In the genomic region with DNA sequence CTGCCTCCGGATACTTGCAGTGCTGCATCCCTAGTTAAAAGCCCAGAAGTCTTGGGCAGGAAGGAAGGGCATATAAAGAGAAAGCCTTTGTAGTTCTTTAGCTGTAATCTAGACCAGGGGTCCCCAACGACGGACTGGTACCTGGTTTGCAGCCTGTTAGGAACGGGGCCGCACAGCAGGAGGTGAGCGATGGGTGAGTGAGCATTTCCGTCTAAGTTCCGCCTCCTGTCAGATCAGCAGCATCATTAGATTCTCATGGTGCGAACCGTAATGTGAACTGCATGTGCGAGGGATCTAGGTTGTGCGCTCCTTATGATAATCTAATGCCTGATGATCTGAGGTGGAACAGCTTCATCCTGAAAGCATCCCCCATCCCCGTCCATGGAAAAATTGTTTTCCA, we compare ENCODE assay signal across 9 cellular contexts. TPM values are rescaled to one million over a fixed set of nuclear protein-coding genes. Genes with fewer than 3 reads are reported as not detected.
DNase-seq lines count a peak whose midpoint lies in the region; ATAC-seq and TF ChIP-seq lines count a peak whose summit lies in the region.
"Had no signal": no experiment of that assay in that cellular context is flagged by ENCODE, and none has a peak within 500 bp of the region (broad histone marks: within the 10 kb centered on the region; RNA-seq: fewer than 3 reads in every experiment).

No MANE protein-coding gene starts in this region.

- H3K27me3 ChIP-seq in CD4-positive, CD25-positive, alpha-beta regulatory T cell (ENCODE audit: control insufficient read depth, insufficient read depth, low read length): no peaks in the 10 kb centered on the region
- H3K27me3 ChIP-seq in HCT116 (ENCODE audit: insufficient read depth, low read length): no peaks in the 10 kb centered on the region

- intact Hi-C loops in HCT116 (cut with micrococcal nuclease): loop anchor here (2.0 to 5.0 kb wide), 3 partner anchors 167 to 478 kb away; no protein-coding TSS in a partner anchor

- peaks cover 24 to 44% (median 38%) of the 10 kb centered on the region in 4 donors for H3K4me1 Mint-ChIP-seq in CD4-positive, CD25-positive, alpha-beta regulatory T cell
- H3K4me1 Mint-ChIP-seq in brain: peaks cover 67% of the 10 kb centered on the region
- H3K4me1 Mint-ChIP-seq in naive thymus-derived CD8-positive, alpha-beta T cell: peaks cover 14 to 40% (median 37%) of the 10 kb centered on the region in 4 donors

- peaks cover 23% of the 10 kb centered on the region for H3K36me3 Mint-ChIP-seq in CD4-positive, CD25-positive, alpha-beta regulatory T cell
- peaks cover 32% of the 10 kb centered on the region for H3K36me3 Mint-ChIP-seq in brain
- H3K36me3 Mint-ChIP-seq in naive thymus-derived CD8-positive, alpha-beta T cell: peaks cover 17 to 19% (median 19%) of the 10 kb centered on the region in 3 donors

- BruUV-seq in HCT116 (replicated peaks; lab: Mats Ljungman, UMichigan): no TSS peak

- no peak for ATAC-seq in CD4-positive, CD25-positive, alpha-beta regulatory T cell (ENCODE audit: low read depth in 2 of 2)
- ATAC-seq in HCT116: no peak
- ATAC-seq in naive thymus-derived CD8-positive, alpha-beta T cell: no peak
- ATAC-seq in GM21786 (IDR thresholded peaks at IDR 0.05; ENCODE audit: unreplicated experiment): no peak
- ATAC-seq in GM18520 (IDR thresholded peaks at IDR 0.05; ENCODE audit: unreplicated experiment): no peak

- peaks cover 6% of the 10 kb centered on the region for H3K27me3 Mint-ChIP-seq in CD4-positive, CD25-positive, alpha-beta regulatory T cell
- peaks cover 8% of the 10 kb centered on the region for H3K27me3 Mint-ChIP-seq in brain
- no peaks in the 10 kb centered on the region for H3K27me3 Mint-ChIP-seq in naive thymus-derived CD8-positive, alpha-beta T cell

- POLR2A ChIA-PET in HCT116 (lab: Charles Lee): no interaction called here
- POLR2A ChIA-PET in naive thymus-derived CD8-positive, alpha-beta T cell (lab: Charles Lee): interaction anchor here (2.1 kb wide), 1 partner anchor 168 kb away, joined by 18 read pairs; a partner anchor contains a TSS

- no peaks in the 10 kb centered on the region for H3K9me2 ChIP-seq in HCT116 (ENCODE audit: insufficient read depth)

- no peak for TF ChIP-seq RAD21 in HCT116 (IDR thresholded peaks at IDR 0.05; ENCODE audit: low read depth)

- TF ChIP-seq POLR2A in HCT116 (IDR thresholded peaks at IDR 0.05; ENCODE audit: borderline replicate concordance, extremely low read depth, insufficient read depth, insufficient read length): no peak

- RAD21 ChIA-PET in HCT116 (lab: Charles Lee; ENCODE audit: low non-redundant PET in 1 of 2, low total read pairs in 2 of 2, uncharacterized antibody in 2 of 2, unreplicated experiment in 2 of 2): interaction anchor here in 1 of 2 experiments (0.6 kb wide), 1 partner anchor 245 kb away, joined by 4 read pairs; no protein-coding TSS in a partner anchor

- peaks cover 20% of the 10 kb centered on the region for H3K4me1 ChIP-seq in CD4-positive, CD25-positive, alpha-beta regulatory T cell (ENCODE audit: control insufficient read depth, insufficient read depth, low read length, poor library complexity, severe bottlenecking)
- H3K4me1 ChIP-seq in HCT116 (ENCODE audit: control insufficient read depth in 1 of 2, insufficient read depth in 2 of 2, low read length in 2 of 2): peaks cover 0 to 16% of the 10 kb centered on the region in 2 experiments; a peak in 2 of 4 replicates

- H3K4me2 ChIP-seq in HCT116 (ENCODE audit: low read length): peak overlapping the region; percentile 72

- no peak overlapping the region for H2AFZ ChIP-seq in HCT116 (ENCODE audit: low read depth, low read length, poor library complexity, severe bottlenecking)

- no peaks in the 10 kb centered on the region for H4K20me1 ChIP-seq in HCT116 (ENCODE audit: insufficient read depth)

- H3K4me3 ChIP-seq in CD4-positive, CD25-positive, alpha-beta regulatory T cell (ENCODE audit: low read depth, low read length): no peak overlapping the region
- peak overlapping the region; percentile 92 to 95 for H3K4me3 ChIP-seq in HCT116 (replicated peaks in 1 of 2; ENCODE audit: low read depth in 1 of 2, low read length in 2 of 2)

- no peaks in the 10 kb centered on the region for H3K9me3 ChIP-seq in CD4-positive, CD25-positive, alpha-beta regulatory T cell (ENCODE audit: control insufficient read depth in 2 of 2, low read length in 2 of 2)
- H3K9me3 ChIP-seq in HCT116 (ENCODE audit: control insufficient read depth in 1 of 2, insufficient read depth in 1 of 2, low read depth in 1 of 2, low read length in 2 of 2): no peaks in the 10 kb centered on the region

- H3K27ac ChIP-seq in CD4-positive, CD25-positive, alpha-beta regulatory T cell (ENCODE audit: insufficient read depth, low read length, poor library complexity, severe bottlenecking): no peak overlapping the region
- H3K27ac ChIP-seq in HCT116 (ENCODE audit: low read depth, low read length): no peak overlapping the region

- CTCF ChIA-PET in HCT116 (lab: Charles Lee): no interaction called here

- no peak for DNase-seq in CD4-positive, CD25-positive, alpha-beta regulatory T cell
- DNase-seq in HCT116 (ENCODE audit: low read depth, low spot score): no peak
- no peak for DNase-seq in naive thymus-derived CD8-positive, alpha-beta T cell
- DNase-seq in activated CD4-positive, CD25-positive, alpha-beta regulatory T cell treated with anti-CD3 and anti-CD28 coated beads, Interleukin-2, amount 50 U/mL, for 72 hours: no peak
- DNase-seq in SW 1271 (lab: John Stamatoyannopoulos, UW): no peak
- DNase-seq: DMS79 had no signal

- peak overlapping the region; percentile 98; the same call in 1 of the 2 replicates for H3K9ac ChIP-seq in HCT116 (ENCODE audit: low read length)

- peak overlapping the region in 1 of 3 donors; percentile 97 for H3K27ac Mint-ChIP-seq in CD4-positive, CD25-positive, alpha-beta regulatory T cell
- H3K27ac Mint-ChIP-seq in brain: peak overlapping the region in 3 of 5 experiments; percentile 48 to 100 (median 98)
- peak overlapping the region in 7 of 10 donors; percentile 29 to 99 (median 94) for H3K27ac Mint-ChIP-seq in naive thymus-derived CD8-positive, alpha-beta T cell

- H3K36me3 ChIP-seq in CD4-positive, CD25-positive, alpha-beta regulatory T cell (ENCODE audit: control insufficient read depth, insufficient read depth, low read length): peaks cover 21% of the 10 kb centered on the region
- peaks cover 18 to 19% of the 10 kb centered on the region in 2 experiments; a peak in 3 of 4 replicates for H3K36me3 ChIP-seq in HCT116 (ENCODE audit: control insufficient read depth in 1 of 2, insufficient read depth in 2 of 2, low read length in 2 of 2)

- peaks cover 54% of the 10 kb centered on the region for H3K79me2 ChIP-seq in HCT116 (ENCODE audit: insufficient read depth, low read length)

- H3K9me3 Mint-ChIP-seq in CD4-positive, CD25-positive, alpha-beta regulatory T cell: peaks cover 0 to 8% (median 0%) of the 10 kb centered on the region in 7 donors
- peaks cover 0 to 3% (median 1%) of the 10 kb centered on the region in 5 experiments for H3K9me3 Mint-ChIP-seq in brain
- H3K9me3 Mint-ChIP-seq in naive thymus-derived CD8-positive, alpha-beta T cell: peaks cover 0 to 13% (median 2%) of the 10 kb centered on the region in 9 donors

- TF ChIP-seq CTCF in HCT116 (IDR thresholded peaks at IDR 0.05 in 2 of 3, conservative IDR thresholded peaks at IDR 0.05 in 1 of 3; ENCODE audit: borderline replicate concordance in 1 of 3, insufficient read depth in 1 of 3, low read depth in 2 of 3, low read length in 2 of 3) (no peak), brain (conservative IDR thresholded peaks at IDR 0.05) (no peak)

- H3K4me3 Mint-ChIP-seq in CD4-positive, CD25-positive, alpha-beta regulatory T cell: peak overlapping the region; percentile 89 to 97 (median 96)
- peak overlapping the region; percentile 89 to 98 (median 94) for H3K4me3 Mint-ChIP-seq in brain
- H3K4me3 Mint-ChIP-seq in naive thymus-derived CD8-positive, alpha-beta T cell: peak overlapping the region in 5 of 10 donors; percentile 12 to 99 (median 96)

TF ChIP-seq in HCT116, 20 proteins besides CTCF, POLR2A, EP300 and RAD21:
- TF ChIP-seq ZFX (IDR thresholded peaks at IDR 0.05): no peak

RNA-seq across cellular contexts. Expression of a gene that starts 1.6 kb away (rescaled TPM):
- total RNA-seq in CD4-positive, CD25-positive, alpha-beta regulatory T cell: 15.9 TPM
- polyA plus RNA-seq in CD4-positive, CD25-positive, alpha-beta regulatory T cell: 10 to 100 TPM; 42.1 to 73.1 (median 48.3) TPM
- 83.9 TPM for total RNA-seq in HCT116 (2021; ENCODE audit: unreplicated experiment)
- polyA plus RNA-seq in HCT116 (2012): 44.8 and 59.5 TPM in 2 replicates
- 23.1 TPM for polyA plus RNA-seq in brain (ENCODE audit: insufficient read depth, low read depth, low replicate concordance)
- 10 to 100 TPM; 34.9 to 39.4 TPM for total RNA-seq in naive thymus-derived CD8-positive, alpha-beta T cell
- polyA plus RNA-seq in naive thymus-derived CD8-positive, alpha-beta T cell: 10 to 100 TPM; 21.0 to 38.0 (median 26.2) TPM
